Comparison of ENCODE assay signal across 6 cellular contexts in the genomic region with DNA sequence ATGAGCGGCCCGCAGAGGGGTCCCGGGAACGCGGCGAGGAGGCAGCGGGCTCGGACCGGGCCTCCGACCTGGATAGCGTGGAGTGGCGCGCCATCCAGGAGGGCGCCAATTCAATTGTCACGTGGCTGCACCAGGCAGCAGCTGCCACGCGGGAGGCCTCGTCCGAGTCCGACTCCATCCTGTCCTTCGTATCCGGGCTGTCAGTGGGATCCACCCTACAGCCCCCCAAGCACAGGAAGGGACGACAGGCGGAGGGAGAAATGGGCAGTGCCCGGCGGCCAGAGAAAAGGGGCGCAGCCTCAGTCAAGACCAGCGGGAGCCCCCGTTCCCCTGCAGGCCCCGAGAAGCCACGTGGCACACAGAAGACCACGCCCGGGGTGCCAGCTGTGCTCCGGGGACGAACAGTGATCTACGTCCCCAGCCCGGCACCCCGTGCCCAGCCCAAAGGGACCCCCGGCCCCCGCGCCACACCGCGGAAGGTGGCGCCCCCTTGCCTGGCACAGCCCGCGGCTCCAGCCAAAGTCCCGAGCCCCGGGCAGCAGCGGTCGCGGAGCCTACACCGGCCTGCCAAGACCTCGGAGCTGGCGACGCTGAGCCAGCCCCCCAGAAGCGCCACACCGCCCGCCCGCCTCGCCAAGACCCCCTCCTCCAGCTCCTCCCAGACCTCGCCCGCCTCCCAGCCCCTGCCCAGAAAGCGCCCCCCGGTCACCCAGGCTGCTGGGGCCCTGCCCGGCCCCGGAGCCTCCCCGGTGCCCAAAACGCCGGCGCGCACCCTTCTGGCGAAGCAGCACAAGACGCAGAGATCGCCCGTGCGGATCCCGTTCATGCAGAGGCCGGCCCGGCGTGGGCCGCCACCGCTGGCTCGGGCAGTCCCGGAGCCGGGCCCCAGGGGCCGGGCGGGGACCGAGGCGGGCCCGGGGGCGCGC. TPM values are rescaled to one million over a fixed set of nuclear protein-coding genes. Genes with fewer than 3 reads are reported as not detected.
DNase-seq lines count a peak whose midpoint lies in the region; ATAC-seq and TF ChIP-seq lines count a peak whose summit lies in the region.

No MANE protein-coding gene starts in this region.

- in situ Hi-C loops in gastrocnemius medialis (cut with MboI; ENCODE audit: low sequenced_read_pairs in 4 of 4) = no loop called here

- TF ChIP-seq CTCF in HFFc6 (IDR thresholded peaks at IDR 0.05) = peak; percentile 26; the same call in 1 of the 2 replicates
- no peak for TF ChIP-seq CTCF in gastrocnemius medialis (IDR thresholded peaks at IDR 0.05 in 4 of 5, conservative IDR thresholded peaks at IDR 0.05 in 1 of 5)

- no peaks in the 10 kb centered on the region for H3K36me3 ChIP-seq in gastrocnemius medialis

- peaks cover 77 to 78% (median 77%) of the 10 kb centered on the region in 3 donors for H3K27me3 ChIP-seq in gastrocnemius medialis

- TF ChIP-seq POLR2A in gastrocnemius medialis (IDR thresholded peaks at IDR 0.05) = no peak

- no peak overlapping the region for H3K27ac Mint-ChIP-seq in HFFc6
- H3K27ac Mint-ChIP-seq in activated naive CD8-positive, alpha-beta T cell treated with anti-CD3 and anti-CD28 coated beads, Interleukin-2, amount 50 U/mL, for 24 hours = no peak overlapping the region

- DNase-seq in HFFc6 = no peak
- peak; percentile 53 for DNase-seq in activated naive CD8-positive, alpha-beta T cell treated with anti-CD3 and anti-CD28 coated beads, Interleukin-2, amount 50 U/mL, for 24 hours
- DNase-seq in gastrocnemius medialis = no peak
- DNase-seq in medulla oblongata (ENCODE audit: extremely low spot score) = no peak
- no peak for DNase-seq in NCI-H774 (lab: John Stamatoyannopoulos, UW)

- H3K9me3 ChIP-seq in gastrocnemius medialis = no peaks in the 10 kb centered on the region

- H3K4me1 Mint-ChIP-seq in HFFc6 (ENCODE audit: low read depth) = no peaks in the 10 kb centered on the region
- H3K4me1 Mint-ChIP-seq in activated naive CD8-positive, alpha-beta T cell treated with anti-CD3 and anti-CD28 coated beads, Interleukin-2, amount 50 U/mL, for 24 hours = peaks cover 6% of the 10 kb centered on the region

- peak; percentile 20 for ATAC-seq in activated naive CD8-positive, alpha-beta T cell treated with anti-CD3 and anti-CD28 coated beads, Interleukin-2, amount 50 U/mL, for 24 hours
- ATAC-seq in gastrocnemius medialis (no peak), HG02623 (IDR thresholded peaks at IDR 0.05; ENCODE audit: unreplicated experiment) (no peak)

- peaks cover 11 to 44% of the 10 kb centered on the region in 2 donors for H3K4me1 ChIP-seq in gastrocnemius medialis

- H3K9me3 Mint-ChIP-seq in HFFc6 = no peaks in the 10 kb centered on the region
- H3K9me3 Mint-ChIP-seq in activated naive CD8-positive, alpha-beta T cell treated with anti-CD3 and anti-CD28 coated beads, Interleukin-2, amount 50 U/mL, for 24 hours = no peaks in the 10 kb centered on the region

- H3K4me3 Mint-ChIP-seq in HFFc6 = peak overlapping the region; percentile 36; the same call in 1 of the 2 replicates
- H3K4me3 Mint-ChIP-seq in activated naive CD8-positive, alpha-beta T cell treated with anti-CD3 and anti-CD28 coated beads, Interleukin-2, amount 50 U/mL, for 24 hours = no peak overlapping the region

- H3K36me3 Mint-ChIP-seq in HFFc6 (ENCODE audit: low read depth) = no peaks in the 10 kb centered on the region
- no peaks in the 10 kb centered on the region for H3K36me3 Mint-ChIP-seq in activated naive CD8-positive, alpha-beta T cell treated with anti-CD3 and anti-CD28 coated beads, Interleukin-2, amount 50 U/mL, for 24 hours (ENCODE audit: low read depth)

- H3K27ac ChIP-seq in gastrocnemius medialis = no peak overlapping the region

- H3K4me3 ChIP-seq in gastrocnemius medialis = peak overlapping the region in 3 of 4 donors; percentile 5 to 28 (median 24)

- intact Hi-C loops in gastrocnemius medialis (cut with DNase I; ENCODE audit: low total_unique reads) = no loop called here

- peaks cover 8% of the 10 kb centered on the region for H3K27me3 Mint-ChIP-seq in HFFc6 (ENCODE audit: insufficient read depth)
- peaks cover 13% of the 10 kb centered on the region for H3K27me3 Mint-ChIP-seq in activated naive CD8-positive, alpha-beta T cell treated with anti-CD3 and anti-CD28 coated beads, Interleukin-2, amount 50 U/mL, for 24 hours

RNA-seq across cellular contexts. Expression of a gene that starts 10.5 kb away (rescaled TPM):
- total RNA-seq in HFFc6 (2021; fragmentation: NEBNext Ultra II Directional; extraction: Animal tissue kit (Norgen Biotek cat#: 25700)) = 10 to 100 TPM; 26.7 to 34.8 (median 29.6) TPM
- total RNA-seq in gastrocnemius medialis = 10 to 100 TPM; 18.7 to 25.7 (median 19.9) TPM

RNA-seq across cellular contexts. Expression of a gene that starts 18.6 kb away (rescaled TPM):
- total RNA-seq in HFFc6 (2021; fragmentation: NEBNext Ultra II Directional; extraction: Animal tissue kit (Norgen Biotek cat#: 25700)) = under 1 TPM; 0.18 to 0.47 (median 0.32) TPM
- under 1 TPM in 1 of 4 donors, not detected in 3; 0.04 TPM for total RNA-seq in gastrocnemius medialis

RNA-seq across cellular contexts. Expression of a gene that starts 21.6 kb away (rescaled TPM):
- total RNA-seq in HFFc6 (2021; fragmentation: NEBNext Ultra II Directional; extraction: Animal tissue kit (Norgen Biotek cat#: 25700)) = 1 to 10 TPM in 3 of 6 experiments, under 1 TPM in 3; 0.34 to 1.2 (median 0.98) TPM
- total RNA-seq in gastrocnemius medialis = under 1 TPM; 0.12 to 0.60 (median 0.37) TPM

RNA-seq across cellular contexts. Expression of a gene that starts 22.4 kb away (rescaled TPM):
- total RNA-seq in HFFc6 (2021; fragmentation: NEBNext Ultra II Directional; extraction: Animal tissue kit (Norgen Biotek cat#: 25700)) = 1 to 10 TPM; 1.7 to 4.6 (median 2.1) TPM
- 1 to 10 TPM; 1.1 to 2.3 (median 1.5) TPM for total RNA-seq in gastrocnemius medialis

RNA-seq across cellular contexts. Expression of a gene that starts 30.3 kb away (rescaled TPM):
- total RNA-seq in HFFc6 (2021; fragmentation: NEBNext Ultra II Directional; extraction: Animal tissue kit (Norgen Biotek cat#: 25700)) = 1,000 to 10,000 TPM; 1,047 to 1,358 (median 1,277) TPM
- total RNA-seq in gastrocnemius medialis = 1,000 to 10,000 TPM; 2,323 to 3,835 (median 2,607) TPM
